Comparison of ENCODE assay signal across 1 cellular context in the genomic region with DNA sequence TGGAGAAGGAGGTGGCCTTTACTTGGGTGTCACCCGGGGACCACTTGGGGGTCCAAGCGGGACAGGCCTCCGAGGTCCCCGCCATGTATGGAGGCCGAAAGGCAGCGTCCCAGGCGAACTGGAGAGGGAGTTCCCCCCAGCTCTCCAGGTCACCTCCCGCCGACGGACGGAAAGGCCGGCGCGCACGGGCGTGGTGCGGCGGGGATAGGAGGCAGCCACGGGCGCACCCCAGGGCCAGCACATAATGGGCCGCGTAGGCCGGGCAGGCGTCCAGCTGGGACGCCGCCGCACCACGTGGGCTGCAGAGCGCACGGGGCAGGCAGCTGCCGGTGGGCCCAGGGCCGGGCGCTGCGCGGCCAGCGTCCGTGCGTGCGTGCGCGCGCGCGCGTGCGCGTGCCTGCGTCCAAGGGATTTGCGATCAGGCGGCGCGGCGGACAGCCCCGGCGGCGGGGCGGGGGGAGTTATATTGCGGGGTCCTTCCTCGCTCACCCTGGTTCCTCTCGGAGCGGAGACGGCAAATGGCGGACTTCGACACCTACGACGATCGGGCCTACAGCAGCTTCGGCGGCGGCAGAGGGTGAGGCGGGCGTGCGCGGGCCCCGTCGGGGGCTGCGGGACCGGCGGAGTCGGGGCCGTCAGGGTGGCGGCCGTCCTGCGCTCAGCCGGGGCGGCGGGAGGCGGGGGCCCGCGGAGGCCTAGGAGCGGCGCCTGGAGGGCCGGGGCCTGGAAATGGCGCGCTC.
A peak's percentile ranks its signal among the peaks of the same experiment; 100 is the strongest.
TF ChIP-seq lines count a peak whose summit lies in the region.

A gene (plus strand): TSS at position 491 of the 740 bp plus-strand sequence. CDS start 28 bp downstream, at position 519.

TF ChIP-seq in K562, 482 proteins besides CTCF, POLR2A, EP300 and RAD21 (continued from another document and continues in another):
- TF ChIP-seq, protein P1, sequence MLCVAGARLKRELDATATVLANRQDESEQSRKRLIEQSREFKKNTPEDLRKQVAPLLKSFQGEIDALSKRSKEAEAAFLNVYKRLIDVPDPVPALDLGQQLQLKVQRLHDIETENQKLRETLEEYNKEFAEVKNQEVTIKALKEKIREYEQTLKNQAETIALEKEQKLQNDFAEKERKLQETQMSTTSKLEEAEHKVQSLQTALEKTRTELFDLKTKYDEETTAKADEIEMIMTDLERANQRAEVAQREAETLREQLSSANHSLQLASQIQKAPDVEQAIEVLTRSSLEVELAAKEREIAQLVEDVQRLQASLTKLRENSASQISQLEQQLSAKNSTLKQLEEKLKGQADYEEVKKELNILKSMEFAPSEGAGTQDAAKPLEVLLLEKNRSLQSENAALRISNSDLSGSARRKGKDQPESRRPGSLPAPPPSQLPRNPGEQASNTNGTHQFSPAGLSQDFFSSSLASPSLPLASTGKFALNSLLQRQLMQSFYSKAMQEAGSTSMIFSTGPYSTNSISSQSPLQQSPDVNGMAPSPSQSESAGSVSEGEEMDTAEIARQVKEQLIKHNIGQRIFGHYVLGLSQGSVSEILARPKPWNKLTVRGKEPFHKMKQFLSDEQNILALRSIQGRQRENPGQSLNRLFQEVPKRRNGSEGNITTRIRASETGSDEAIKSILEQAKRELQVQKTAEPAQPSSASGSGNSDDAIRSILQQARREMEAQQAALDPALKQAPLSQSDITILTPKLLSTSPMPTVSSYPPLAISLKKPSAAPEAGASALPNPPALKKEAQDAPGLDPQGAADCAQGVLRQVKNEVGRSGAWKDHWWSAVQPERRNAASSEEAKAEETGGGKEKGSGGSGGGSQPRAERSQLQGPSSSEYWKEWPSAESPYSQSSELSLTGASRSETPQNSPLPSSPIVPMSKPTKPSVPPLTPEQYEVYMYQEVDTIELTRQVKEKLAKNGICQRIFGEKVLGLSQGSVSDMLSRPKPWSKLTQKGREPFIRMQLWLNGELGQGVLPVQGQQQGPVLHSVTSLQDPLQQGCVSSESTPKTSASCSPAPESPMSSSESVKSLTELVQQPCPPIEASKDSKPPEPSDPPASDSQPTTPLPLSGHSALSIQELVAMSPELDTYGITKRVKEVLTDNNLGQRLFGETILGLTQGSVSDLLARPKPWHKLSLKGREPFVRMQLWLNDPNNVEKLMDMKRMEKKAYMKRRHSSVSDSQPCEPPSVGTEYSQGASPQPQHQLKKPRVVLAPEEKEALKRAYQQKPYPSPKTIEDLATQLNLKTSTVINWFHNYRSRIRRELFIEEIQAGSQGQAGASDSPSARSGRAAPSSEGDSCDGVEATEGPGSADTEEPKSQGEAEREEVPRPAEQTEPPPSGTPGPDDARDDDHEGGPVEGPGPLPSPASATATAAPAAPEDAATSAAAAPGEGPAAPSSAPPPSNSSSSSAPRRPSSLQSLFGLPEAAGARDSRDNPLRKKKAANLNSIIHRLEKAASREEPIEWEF (CRISPR knock-in tag; IDR thresholded peaks at IDR 0.05): no peak; the same call in 1 of the 2 replicates
- TF ChIP-seq, protein P2, sequence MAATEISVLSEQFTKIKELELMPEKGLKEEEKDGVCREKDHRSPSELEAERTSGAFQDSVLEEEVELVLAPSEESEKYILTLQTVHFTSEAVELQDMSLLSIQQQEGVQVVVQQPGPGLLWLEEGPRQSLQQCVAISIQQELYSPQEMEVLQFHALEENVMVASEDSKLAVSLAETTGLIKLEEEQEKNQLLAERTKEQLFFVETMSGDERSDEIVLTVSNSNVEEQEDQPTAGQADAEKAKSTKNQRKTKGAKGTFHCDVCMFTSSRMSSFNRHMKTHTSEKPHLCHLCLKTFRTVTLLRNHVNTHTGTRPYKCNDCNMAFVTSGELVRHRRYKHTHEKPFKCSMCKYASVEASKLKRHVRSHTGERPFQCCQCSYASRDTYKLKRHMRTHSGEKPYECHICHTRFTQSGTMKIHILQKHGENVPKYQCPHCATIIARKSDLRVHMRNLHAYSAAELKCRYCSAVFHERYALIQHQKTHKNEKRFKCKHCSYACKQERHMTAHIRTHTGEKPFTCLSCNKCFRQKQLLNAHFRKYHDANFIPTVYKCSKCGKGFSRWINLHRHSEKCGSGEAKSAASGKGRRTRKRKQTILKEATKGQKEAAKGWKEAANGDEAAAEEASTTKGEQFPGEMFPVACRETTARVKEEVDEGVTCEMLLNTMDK (IDR thresholded peaks at IDR 0.05; ENCODE audit: borderline replicate concordance, insufficient read depth, low read depth, low read length, poor library complexity, severe bottlenecking): no peak
- TF ChIP-seq CCAR2 (IDR thresholded peaks at IDR 0.05; ENCODE audit: low read depth, low read length) (no peak), ZNF436 (CRISPR knock-in tag; IDR thresholded peaks at IDR 0.05) (no peak), GATA2 (CRISPR knock-in tag; IDR thresholded peaks at IDR 0.05) (no peak), ZNF778 (CRISPR knock-in tag; IDR thresholded peaks at IDR 0.05) (no peak), MEF2A (IDR thresholded peaks at IDR 0.05; ENCODE audit: control insufficient read depth, low read depth, low read length) (no peak), SIRT6 (IDR thresholded peaks at IDR 0.05; ENCODE audit: low read depth, low read length) (no peak), ZNF780A (CRISPR knock-in tag; IDR thresholded peaks at IDR 0.05) (no peak), ELF4 (CRISPR knock-in tag; IDR thresholded peaks at IDR 0.05) (no peak), ZNF445 (CRISPR knock-in tag; IDR thresholded peaks at IDR 0.05; ENCODE audit: low read depth) (no peak), GATAD2A (IDR thresholded peaks at IDR 0.05) (peak; percentile 78; the same call in 1 of the 2 replicates), MCM5 (IDR thresholded peaks at IDR 0.05; ENCODE audit: low read depth) (no peak), ZNF717 (CRISPR knock-in tag; IDR thresholded peaks at IDR 0.05) (no peak), PHF8 (IDR thresholded peaks at IDR 0.05; ENCODE audit: borderline replicate concordance, low read length) (peak; percentile 92; the same call in 1 of the 2 replicates), PTTG1 (tag; IDR thresholded peaks at IDR 0.05; ENCODE audit: low read depth) (no peak), IFI16 (CRISPR knock-in tag; IDR thresholded peaks at IDR 0.05) (no peak), MBD2 (IDR thresholded peaks at IDR 0.05; ENCODE audit: borderline replicate concordance, low read depth) (no peak; the same call in 1 of the 2 replicates), PHB2 (IDR thresholded peaks at IDR 0.05; ENCODE audit: low read depth) (no peak), ZNF324 (CRISPR knock-in tag; IDR thresholded peaks at IDR 0.05) (no peak), RHOXF2B (CRISPR knock-in tag; conservative IDR thresholded peaks at IDR 0.05) (no peak), HDAC8 (tag; IDR thresholded peaks at IDR 0.05) (peak; percentile 51; the same call in 1 of the 2 replicates), ILK (tag; IDR thresholded peaks at IDR 0.05; ENCODE audit: borderline replicate concordance, low read depth) (no peak), HDAC2 (IDR thresholded peaks at IDR 0.05) (no peak; the same call in 1 of the 2 replicates), HDAC6 (IDR thresholded peaks at IDR 0.05; ENCODE audit: low read depth, low read length) (0 out of 2 replicates have a peak, but pooled peaks have one; percentile 54), RBM25 (IDR thresholded peaks at IDR 0.05; ENCODE audit: low read depth, low read length, severe bottlenecking) (peak; percentile 10), BRD4 (IDR thresholded peaks at IDR 0.05) (no peak; the same call in 1 of the 2 replicates), NCOA4 (IDR thresholded peaks at IDR 0.05; ENCODE audit: partially characterized antibody) (no peak), RBM17 (IDR thresholded peaks at IDR 0.05; ENCODE audit: borderline replicate concordance, low read depth, low read length) (no peak), POLR2B (IDR thresholded peaks at IDR 0.05; ENCODE audit: low read depth, partially characterized antibody) (peak; percentile 61), IRF2 (CRISPR knock-in tag; IDR thresholded peaks at IDR 0.05) (peak; percentile 86; the same call in 1 of the 2 replicates), ZNF197 (CRISPR knock-in tag; IDR thresholded peaks at IDR 0.05; ENCODE audit: low read depth) (peak; percentile 73; the same call in 1 of the 2 replicates), YBX1 (IDR thresholded peaks at IDR 0.05) (no peak), DPF2 (IDR thresholded peaks at IDR 0.05) (0 out of 2 replicates have a peak, but pooled peaks have one; percentile 10), NFE2L1 (tag; IDR thresholded peaks at IDR 0.05; ENCODE audit: borderline replicate concordance, low read depth) (no peak), ZNF586 (CRISPR knock-in tag; conservative IDR thresholded peaks at IDR 0.05) (no peak)
- TF ChIP-seq, protein P3, sequence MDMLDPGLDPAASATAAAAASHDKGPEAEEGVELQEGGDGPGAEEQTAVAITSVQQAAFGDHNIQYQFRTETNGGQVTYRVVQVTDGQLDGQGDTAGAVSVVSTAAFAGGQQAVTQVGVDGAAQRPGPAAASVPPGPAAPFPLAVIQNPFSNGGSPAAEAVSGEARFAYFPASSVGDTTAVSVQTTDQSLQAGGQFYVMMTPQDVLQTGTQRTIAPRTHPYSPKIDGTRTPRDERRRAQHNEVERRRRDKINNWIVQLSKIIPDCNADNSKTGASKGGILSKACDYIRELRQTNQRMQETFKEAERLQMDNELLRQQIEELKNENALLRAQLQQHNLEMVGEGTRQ (CRISPR knock-in tag; IDR thresholded peaks at IDR 0.05): peak; percentile 91
- TF ChIP-seq, protein P4, sequence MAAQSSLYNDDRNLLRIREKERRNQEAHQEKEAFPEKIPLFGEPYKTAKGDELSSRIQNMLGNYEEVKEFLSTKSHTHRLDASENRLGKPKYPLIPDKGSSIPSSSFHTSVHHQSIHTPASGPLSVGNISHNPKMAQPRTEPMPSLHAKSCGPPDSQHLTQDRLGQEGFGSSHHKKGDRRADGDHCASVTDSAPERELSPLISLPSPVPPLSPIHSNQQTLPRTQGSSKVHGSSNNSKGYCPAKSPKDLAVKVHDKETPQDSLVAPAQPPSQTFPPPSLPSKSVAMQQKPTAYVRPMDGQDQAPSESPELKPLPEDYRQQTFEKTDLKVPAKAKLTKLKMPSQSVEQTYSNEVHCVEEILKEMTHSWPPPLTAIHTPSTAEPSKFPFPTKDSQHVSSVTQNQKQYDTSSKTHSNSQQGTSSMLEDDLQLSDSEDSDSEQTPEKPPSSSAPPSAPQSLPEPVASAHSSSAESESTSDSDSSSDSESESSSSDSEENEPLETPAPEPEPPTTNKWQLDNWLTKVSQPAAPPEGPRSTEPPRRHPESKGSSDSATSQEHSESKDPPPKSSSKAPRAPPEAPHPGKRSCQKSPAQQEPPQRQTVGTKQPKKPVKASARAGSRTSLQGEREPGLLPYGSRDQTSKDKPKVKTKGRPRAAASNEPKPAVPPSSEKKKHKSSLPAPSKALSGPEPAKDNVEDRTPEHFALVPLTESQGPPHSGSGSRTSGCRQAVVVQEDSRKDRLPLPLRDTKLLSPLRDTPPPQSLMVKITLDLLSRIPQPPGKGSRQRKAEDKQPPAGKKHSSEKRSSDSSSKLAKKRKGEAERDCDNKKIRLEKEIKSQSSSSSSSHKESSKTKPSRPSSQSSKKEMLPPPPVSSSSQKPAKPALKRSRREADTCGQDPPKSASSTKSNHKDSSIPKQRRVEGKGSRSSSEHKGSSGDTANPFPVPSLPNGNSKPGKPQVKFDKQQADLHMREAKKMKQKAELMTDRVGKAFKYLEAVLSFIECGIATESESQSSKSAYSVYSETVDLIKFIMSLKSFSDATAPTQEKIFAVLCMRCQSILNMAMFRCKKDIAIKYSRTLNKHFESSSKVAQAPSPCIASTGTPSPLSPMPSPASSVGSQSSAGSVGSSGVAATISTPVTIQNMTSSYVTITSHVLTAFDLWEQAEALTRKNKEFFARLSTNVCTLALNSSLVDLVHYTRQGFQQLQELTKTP (IDR thresholded peaks at IDR 0.05; ENCODE audit: low read depth in 1 of 2, partially characterized antibody in 2 of 2): no peak
- TF ChIP-seq, protein P5, sequence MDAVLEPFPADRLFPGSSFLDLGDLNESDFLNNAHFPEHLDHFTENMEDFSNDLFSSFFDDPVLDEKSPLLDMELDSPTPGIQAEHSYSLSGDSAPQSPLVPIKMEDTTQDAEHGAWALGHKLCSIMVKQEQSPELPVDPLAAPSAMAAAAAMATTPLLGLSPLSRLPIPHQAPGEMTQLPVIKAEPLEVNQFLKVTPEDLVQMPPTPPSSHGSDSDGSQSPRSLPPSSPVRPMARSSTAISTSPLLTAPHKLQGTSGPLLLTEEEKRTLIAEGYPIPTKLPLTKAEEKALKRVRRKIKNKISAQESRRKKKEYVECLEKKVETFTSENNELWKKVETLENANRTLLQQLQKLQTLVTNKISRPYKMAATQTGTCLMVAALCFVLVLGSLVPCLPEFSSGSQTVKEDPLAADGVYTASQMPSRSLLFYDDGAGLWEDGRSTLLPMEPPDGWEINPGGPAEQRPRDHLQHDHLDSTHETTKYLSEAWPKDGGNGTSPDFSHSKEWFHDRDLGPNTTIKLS (IDR thresholded peaks at IDR 0.05; ENCODE audit: borderline replicate concordance, low read depth): peak; percentile 84; the same call in 1 of the 2 replicates
- TF ChIP-seq, protein P6, sequence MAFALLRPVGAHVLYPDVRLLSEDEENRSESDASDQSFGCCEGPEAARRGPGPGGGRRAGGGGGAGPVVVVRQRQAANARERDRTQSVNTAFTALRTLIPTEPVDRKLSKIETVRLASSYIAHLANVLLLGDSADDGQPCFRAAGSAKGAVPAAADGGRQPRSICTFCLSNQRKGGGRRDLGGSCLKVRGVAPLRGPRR (CRISPR knock-in tag; IDR thresholded peaks at IDR 0.05): no peak
- TF ChIP-seq, protein P7, sequence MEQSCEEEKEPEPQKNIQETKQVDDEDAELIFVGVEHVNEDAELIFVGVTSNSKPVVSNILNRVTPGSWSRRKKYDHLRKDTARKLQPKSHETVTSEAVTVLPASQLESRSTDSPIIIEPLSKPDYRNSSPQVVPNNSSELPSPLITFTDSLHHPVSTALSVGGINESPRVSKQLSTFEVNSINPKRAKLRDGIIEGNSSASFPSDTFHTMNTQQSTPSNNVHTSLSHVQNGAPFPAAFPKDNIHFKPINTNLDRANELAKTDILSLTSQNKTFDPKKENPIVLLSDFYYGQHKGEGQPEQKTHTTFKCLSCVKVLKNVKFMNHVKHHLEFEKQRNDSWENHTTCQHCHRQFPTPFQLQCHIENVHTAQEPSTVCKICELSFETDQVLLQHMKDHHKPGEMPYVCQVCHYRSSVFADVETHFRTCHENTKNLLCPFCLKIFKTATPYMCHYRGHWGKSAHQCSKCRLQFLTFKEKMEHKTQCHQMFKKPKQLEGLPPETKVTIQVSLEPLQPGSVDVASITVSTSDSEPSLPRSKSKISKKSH (CRISPR knock-in tag; IDR thresholded peaks at IDR 0.05): no peak
- TF ChIP-seq, protein P8, sequence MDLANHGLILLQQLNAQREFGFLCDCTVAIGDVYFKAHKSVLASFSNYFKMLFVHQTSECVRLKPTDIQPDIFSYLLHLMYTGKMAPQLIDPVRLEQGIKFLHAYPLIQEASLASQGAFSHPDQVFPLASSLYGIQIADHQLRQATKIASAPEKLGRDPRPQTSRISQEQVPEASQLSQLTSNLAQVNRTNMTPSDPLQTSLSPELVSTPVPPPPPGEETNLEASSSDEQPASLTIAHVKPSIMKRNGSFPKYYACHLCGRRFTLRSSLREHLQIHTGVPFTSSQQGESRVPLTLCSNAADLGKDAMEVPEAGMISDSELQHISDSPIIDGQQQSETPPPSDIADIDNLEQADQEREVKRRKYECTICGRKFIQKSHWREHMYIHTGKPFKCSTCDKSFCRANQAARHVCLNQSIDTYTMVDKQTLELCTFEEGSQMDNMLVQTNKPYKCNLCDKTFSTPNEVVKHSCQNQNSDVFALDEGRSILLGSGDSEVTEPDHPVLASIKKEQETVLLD (IDR thresholded peaks at IDR 0.05): no peak
- TF ChIP-seq, protein P9, sequence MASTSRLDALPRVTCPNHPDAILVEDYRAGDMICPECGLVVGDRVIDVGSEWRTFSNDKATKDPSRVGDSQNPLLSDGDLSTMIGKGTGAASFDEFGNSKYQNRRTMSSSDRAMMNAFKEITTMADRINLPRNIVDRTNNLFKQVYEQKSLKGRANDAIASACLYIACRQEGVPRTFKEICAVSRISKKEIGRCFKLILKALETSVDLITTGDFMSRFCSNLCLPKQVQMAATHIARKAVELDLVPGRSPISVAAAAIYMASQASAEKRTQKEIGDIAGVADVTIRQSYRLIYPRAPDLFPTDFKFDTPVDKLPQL (IDR thresholded peaks at IDR 0.05; ENCODE audit: extremely low read depth, insufficient read length): no peak
